In genomic region chr11:135027461-135027860, GRCh38 we compare ENCODE assay signal across 10 cellular contexts.
DNase-seq lines count a peak whose midpoint lies in the region; TF ChIP-seq lines count a peak whose summit lies in the region.
"Had no signal": no experiment of that assay in that cellular context is flagged by ENCODE, and none has a peak within 500 bp of the region (broad histone marks: within the 10 kb centered on the region; RNA-seq: fewer than 3 reads in every experiment).

No MANE protein-coding gene starts in this region.

- peak; percentile 53 for DNase-seq in A673 (ENCODE audit: low spot score)
- peak; percentile 74 for DNase-seq in H7
- peak; percentile 46 for DNase-seq in activated CD4-positive, alpha-beta T cell treated with anti-CD3 and anti-CD28 coated beads, Interleukin-2, amount 10 ng/mL, durations not matched to agents 7 days and 5 days
- DNase-seq in iPS DF 19.7 (ENCODE audit: low read depth, low spot score), result peak; percentile 47
- no peak for DNase-seq in stimulated activated naive CD4-positive, alpha-beta T cell treated with Interleukin-2 at 50 U/mL for 16 hours (lab: John Stamatoyannopoulos, UW)
- DNase-seq in occipital lobe (lab: John Stamatoyannopoulos, UW), result no peak
- DNase-seq in GM19240 (ENCODE audit: insufficient read length, low spot score), result no peak
- DNase-seq in NCI-H774 (lab: John Stamatoyannopoulos, UW), result no peak

- CTCF ChIA-PET in A673 (lab: Charles Lee), result interaction anchor here (0.7 kb wide), 1 partner anchor 206 kb away, joined by 3 read pairs; no protein-coding TSS in a partner anchor
- CTCF ChIA-PET in activated CD4-positive, alpha-beta T cell treated with anti-CD3 and anti-CD28 coated beads, Interleukin-2, amount 10 ng/mL, durations not matched to agents 7 days and 5 days (lab: Charles Lee), result no interaction called here

- H3K36me3 ChIP-seq in A673 (ENCODE audit: insufficient read depth, low read length, poor library complexity, severe bottlenecking), result no peaks in the 10 kb centered on the region
- H3K36me3 ChIP-seq in H7 (replicated peaks; ENCODE audit: control insufficient read depth, insufficient read depth, low read length), result no peaks in the 10 kb centered on the region
- H3K36me3 ChIP-seq: neutrophil had no signal

- TF ChIP-seq CTCF in A673 (conservative IDR thresholded peaks at IDR 0.05; ENCODE audit: low read depth, low read length), result no peak

- no peak overlapping the region for H3K27ac Mint-ChIP-seq in activated CD4-positive, alpha-beta T cell treated with anti-CD3 and anti-CD28 coated beads, Interleukin-2, amount 10 ng/mL, durations not matched to agents 7 days and 5 days
- H3K27ac Mint-ChIP-seq: stimulated activated naive CD8-positive, alpha-beta T cell treated with anti-CD3 and anti-CD28 coated beads, Interleukin-15, Interleukin-2, amounts not matched to agents 100 ng/mL and 50 ng/mL, for 24 hours had no signal

- H3K4me1 Mint-ChIP-seq in activated CD4-positive, alpha-beta T cell treated with anti-CD3 and anti-CD28 coated beads, Interleukin-2, amount 10 ng/mL, durations not matched to agents 7 days and 5 days, result no peaks in the 10 kb centered on the region

- intact Hi-C loops in A673 (cut with micrococcal nuclease; ENCODE audit: unreplicated experiment), result no loop called here

- H3K4me1 ChIP-seq in A673 (ENCODE audit: insufficient read depth, low read length, poor library complexity, severe bottlenecking), result no peaks in the 10 kb centered on the region

- POLR2A ChIA-PET in A673 (lab: Charles Lee; ENCODE audit: low non-redundant PET), result no interaction called here
- POLR2A ChIA-PET in activated CD4-positive, alpha-beta T cell treated with anti-CD3 and anti-CD28 coated beads, Interleukin-2, amount 10 ng/mL, durations not matched to agents 7 days and 5 days (lab: Charles Lee), result no interaction called here

- no peak overlapping the region for H3K4me3 Mint-ChIP-seq in activated CD4-positive, alpha-beta T cell treated with anti-CD3 and anti-CD28 coated beads, Interleukin-2, amount 10 ng/mL, durations not matched to agents 7 days and 5 days
- H3K4me3 Mint-ChIP-seq: stimulated activated naive CD8-positive, alpha-beta T cell treated with anti-CD3 and anti-CD28 coated beads, Interleukin-15, Interleukin-2, amounts not matched to agents 100 ng/mL and 50 ng/mL, for 24 hours had no signal

- H3K4me3 ChIP-seq in A673 (ENCODE audit: low read depth, low read length, poor library complexity, severe bottlenecking) (no peak overlapping the region), H7 (ENCODE audit: insufficient read depth, low read depth, low read length) (no peak overlapping the region)

- no peaks in the 10 kb centered on the region for H3K9me3 ChIP-seq in A673 (ENCODE audit: low read depth, low read length, poor library complexity, severe bottlenecking)
- H3K9me3 ChIP-seq: neutrophil had no signal

- no peaks in the 10 kb centered on the region for H3K27me3 Mint-ChIP-seq in activated CD4-positive, alpha-beta T cell treated with anti-CD3 and anti-CD28 coated beads, Interleukin-2, amount 10 ng/mL, durations not matched to agents 7 days and 5 days

- H3K9me3 Mint-ChIP-seq in activated CD4-positive, alpha-beta T cell treated with anti-CD3 and anti-CD28 coated beads, Interleukin-2, amount 10 ng/mL, durations not matched to agents 7 days and 5 days, result no peaks in the 10 kb centered on the region

- no peak overlapping the region for H3K27ac ChIP-seq in A673 (ENCODE audit: low read depth, low read length, poor library complexity, severe bottlenecking)
- H3K27ac ChIP-seq: neutrophil had no signal

- H3K36me3 Mint-ChIP-seq in activated CD4-positive, alpha-beta T cell treated with anti-CD3 and anti-CD28 coated beads, Interleukin-2, amount 10 ng/mL, durations not matched to agents 7 days and 5 days (ENCODE audit: low read depth), result no peaks in the 10 kb centered on the region

- H3K27me3 ChIP-seq in A673 (replicated peaks; ENCODE audit: insufficient read depth, low read depth, low read length, poor library complexity) (no peaks in the 10 kb centered on the region), H7 (ENCODE audit: control insufficient read depth, insufficient read depth, low read length) (no peaks in the 10 kb centered on the region)
- H3K27me3 ChIP-seq: neutrophil had no signal

- no TSS peak for BruUV-seq in A673 (replicated peaks; lab: Mats Ljungman, UMichigan)

Comparison
In these comparisons a context has a peak if more than half of its experiments do, and no peak if none do; other contexts are left out.
1. DNase-seq: peak in A673 (single experiment), H7 (single experiment), activated CD4-positive, alpha-beta T cell treated with anti-CD3 and anti-CD28 coated beads, Interleukin-2, amount 10 ng/mL, durations not matched to agents 7 days and 5 days (single experiment) and iPS DF 19.7 (single experiment); none in stimulated activated naive CD4-positive, alpha-beta T cell treated with Interleukin-2 at 50 U/mL for 16 hours (single experiment), occipital lobe (single experiment), GM19240 (single experiment) and NCI-H774 (single experiment).